ENCODE assay signal across 8 cellular contexts in the genomic region with DNA sequence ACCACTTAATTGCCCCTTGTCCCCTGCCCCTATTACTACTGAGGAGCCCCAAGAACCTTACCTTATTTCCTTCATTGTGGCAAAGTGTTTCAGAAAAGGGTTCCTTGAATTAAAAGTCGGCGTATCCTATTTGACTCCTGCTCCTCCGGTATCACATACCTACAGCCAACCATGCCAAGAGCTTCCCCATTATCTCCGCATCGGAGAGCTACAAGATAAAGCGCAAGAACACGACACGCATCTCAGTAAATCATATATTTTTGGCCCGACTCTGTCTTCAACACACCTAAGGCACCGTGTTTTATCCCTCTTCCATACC. TPM values are rescaled to one million over a fixed set of nuclear protein-coding genes. Genes with fewer than 3 reads are reported as not detected.
DNase-seq lines count a peak whose midpoint lies in the region; ATAC-seq and TF ChIP-seq lines count a peak whose summit lies in the region.

No MANE protein-coding gene starts in this region.

- peak overlapping the region; percentile 97 for H3K4me3 ChIP-seq in CD8-positive, alpha-beta memory T cell (ENCODE audit: low read length)
- peak overlapping the region; percentile 97 for H3K4me3 ChIP-seq in Karpas-422 (ENCODE audit: low read length)
- H3K4me3 ChIP-seq in liver (ENCODE audit: low read depth in 1 of 3, low read length in 3 of 3) = peak overlapping the region; percentile 68 to 99 (median 81)

- TF ChIP-seq RAD21 in liver (IDR thresholded peaks at IDR 0.05) = no peak

- H3K27me3 Mint-ChIP-seq in CD8-positive, alpha-beta memory T cell = no peaks in the 10 kb centered on the region
- no peaks in the 10 kb centered on the region for H3K27me3 Mint-ChIP-seq in HFFc6 (ENCODE audit: insufficient read depth)

- TF ChIP-seq CTCF in liver (IDR thresholded peaks at IDR 0.05; ENCODE audit: low read depth, low read length, missing input control) = no peak
- TF ChIP-seq CTCF in HFFc6 (IDR thresholded peaks at IDR 0.05) = no peak

- no peaks in the 10 kb centered on the region for H3K9me3 Mint-ChIP-seq in CD8-positive, alpha-beta memory T cell
- no peaks in the 10 kb centered on the region for H3K9me3 Mint-ChIP-seq in HFFc6

- H3K36me3 Mint-ChIP-seq in CD8-positive, alpha-beta memory T cell = peaks cover 6 to 25% (median 7%) of the 10 kb centered on the region in 3 donors
- H3K36me3 Mint-ChIP-seq in HFFc6 (ENCODE audit: low read depth) = peaks cover 19% of the 10 kb centered on the region; the same call in 1 of the 2 replicates

- H3K9ac ChIP-seq in Karpas-422 (ENCODE audit: low read length) (peak overlapping the region; percentile 82), liver (ENCODE audit: low read depth in 1 of 2, low read length in 2 of 2) (peak overlapping the region; percentile 95 to 99)

- no peaks in the 10 kb centered on the region for H3K27me3 ChIP-seq in CD8-positive, alpha-beta memory T cell (ENCODE audit: insufficient read depth, low read length, poor library complexity, severe bottlenecking)
- H3K27me3 ChIP-seq in Karpas-422 (ENCODE audit: low read length) (no peaks in the 10 kb centered on the region), liver (ENCODE audit: control insufficient read depth in 4 of 4, insufficient read depth in 4 of 4, low read length in 3 of 4) (no peaks in the 10 kb centered on the region)

- WGBS in liver = under 1% methylated on average over 10 of the region's 10 CpGs

- POLR2A ChIA-PET in CD8-positive, alpha-beta memory T cell (lab: Charles Lee) = interaction anchor here (0.6 to 1.5 kb wide), 7 partner anchors 9 to 471 kb away, joined by 3 to 8 read pairs (median 4); partner anchors contain the start of genes COPS4, COQ2 and LIN54

- DNase-seq in CD8-positive, alpha-beta memory T cell = no peak
- peak; percentile 72 for DNase-seq in Karpas-422
- no peak for DNase-seq in glomerular visceral epithelial cell (ENCODE audit: extremely low spot score)
- DNase-seq in HFFc6 = no peak

- H4K20me1 ChIP-seq in Karpas-422 (ENCODE audit: insufficient read depth, low read depth, low read length) = peaks cover 13% of the 10 kb centered on the region; the same call in 1 of the 2 replicates

- no peaks in the 10 kb centered on the region for H3K9me3 ChIP-seq in CD8-positive, alpha-beta memory T cell (ENCODE audit: low read length)
- H3K9me3 ChIP-seq in Karpas-422 (ENCODE audit: low read length) (no peaks in the 10 kb centered on the region), liver (ENCODE audit: control insufficient read depth in 4 of 4, low read length in 3 of 4) (no peaks in the 10 kb centered on the region)

- peaks cover 6% of the 10 kb centered on the region for H3K36me3 ChIP-seq in CD8-positive, alpha-beta memory T cell (ENCODE audit: insufficient read depth, low read length)
- H3K36me3 ChIP-seq in Karpas-422 (ENCODE audit: insufficient read depth, low read length) = peaks cover 28% of the 10 kb centered on the region
- peaks cover 0 to 3% (median under 1%) of the 10 kb centered on the region in 4 donors for H3K36me3 ChIP-seq in liver (ENCODE audit: control insufficient read depth in 4 of 4, insufficient read depth in 3 of 4, low read depth in 1 of 4, low read length in 3 of 4)

- peaks cover 69% of the 10 kb centered on the region for H3K79me2 ChIP-seq in Karpas-422 (ENCODE audit: low read length)

- no peak overlapping the region for H3K4me3 Mint-ChIP-seq in CD8-positive, alpha-beta memory T cell
- no peak overlapping the region for H3K4me3 Mint-ChIP-seq in HFFc6

- peak overlapping the region; percentile 98 for H3K27ac ChIP-seq in CD8-positive, alpha-beta memory T cell (ENCODE audit: low read depth, low read length)
- H3K27ac ChIP-seq in Karpas-422 (ENCODE audit: low read length) (peak overlapping the region; percentile 93), angular gyrus (ENCODE audit: low read depth, low read length) (peak overlapping the region; percentile 99), liver (ENCODE audit: low read depth in 1 of 2, low read length in 2 of 2) (peak overlapping the region; percentile 97 to 100)

- H3K9me2 ChIP-seq in Karpas-422 (replicated peaks; ENCODE audit: insufficient read depth, low read length) = no peaks in the 10 kb centered on the region

- peak overlapping the region; percentile 87 for H3K4me2 ChIP-seq in Karpas-422 (ENCODE audit: low read depth, low read length, poor library complexity, severe bottlenecking)

- peak; percentile 0 for ATAC-seq in GM21367 (IDR thresholded peaks at IDR 0.05; ENCODE audit: unreplicated experiment)
- no peak for ATAC-seq in HG03039 (IDR thresholded peaks at IDR 0.05; ENCODE audit: unreplicated experiment)

- no peak overlapping the region for H3K27ac Mint-ChIP-seq in CD8-positive, alpha-beta memory T cell
- H3K27ac Mint-ChIP-seq in HFFc6 = no peak overlapping the region

- peaks cover 12 to 26% (median 13%) of the 10 kb centered on the region in 3 donors for H3K4me1 Mint-ChIP-seq in CD8-positive, alpha-beta memory T cell
- peaks cover 22% of the 10 kb centered on the region for H3K4me1 Mint-ChIP-seq in HFFc6 (ENCODE audit: low read depth)

- H2AFZ ChIP-seq in Karpas-422 (ENCODE audit: low read length) = no peak overlapping the region

- H3K4me1 ChIP-seq in CD8-positive, alpha-beta memory T cell (ENCODE audit: insufficient read depth, low read length) = peaks cover 34% of the 10 kb centered on the region
- H3K4me1 ChIP-seq in Karpas-422 (ENCODE audit: low read length) (peaks cover 49% of the 10 kb centered on the region), liver (ENCODE audit: control insufficient read depth in 4 of 4, insufficient read depth in 4 of 4, low read length in 3 of 4) (peaks cover 3 to 29% (median 9%) of the 10 kb centered on the region in 4 donors)

- CTCF ChIA-PET in CD8-positive, alpha-beta memory T cell (lab: Charles Lee) = interaction anchor here (0.8 to 2.9 kb wide), 5 partner anchors 8 to 540 kb away, joined by 3 to 10 read pairs (median 3); partner anchors contain the start of gene LIN54

TF ChIP-seq in liver, 16 proteins besides CTCF, POLR2A, EP300 and RAD21:
- TF ChIP-seq ATF3 (IDR thresholded peaks at IDR 0.05) (no peak), NR2F2 (IDR thresholded peaks at IDR 0.05) (no peak), JUND (IDR thresholded peaks at IDR 0.05) (peak in 1 of 2 donors; percentile 20), ZBTB33 (IDR thresholded peaks at IDR 0.05) (no peak), FOXA1 (IDR thresholded peaks at IDR 0.05) (no peak), YY1 (IDR thresholded peaks at IDR 0.05) (no peak), HNF4G (IDR thresholded peaks at IDR 0.05) (no peak)
TF ChIP-seq in liver: peak in this region for 1.

RNA-seq across cellular contexts. Expression of gene THAP9, which starts 0.6 kb away (rescaled TPM):
- total RNA-seq in CD8-positive, alpha-beta memory T cell = 1 to 10 TPM; 1.6 to 2.3 TPM
- polyA plus RNA-seq in CD8-positive, alpha-beta memory T cell = 2.0 TPM
- total RNA-seq in Karpas-422 (2014; rRNA removed; shearing (Covaris generic); ENCODE audit: low replicate concordance) = 2.5 and 8.2 TPM in 2 replicates
- 1 to 10 TPM; 5.3 to 5.9 TPM for total RNA-seq in liver
- polyA plus RNA-seq in liver = 1 to 10 TPM; 1.1 to 1.6 TPM
- total RNA-seq in HFFc6 (2021; fragmentation: NEBNext Ultra II Directional; extraction: Animal tissue kit (Norgen Biotek cat#: 25700)) = 1 to 10 TPM in 5 of 6 experiments, under 1 TPM in 1; 0.87 to 2.2 (median 1.5) TPM

RNA-seq across cellular contexts. Expression of gene SEC31A, which starts 9.0 kb away (rescaled TPM):
- 100 to 1,000 TPM in 1 of 2 experiments, 10 to 100 TPM in 1; 87.3 to 100 TPM for total RNA-seq in CD8-positive, alpha-beta memory T cell
- 129 TPM for polyA plus RNA-seq in CD8-positive, alpha-beta memory T cell
- 48.1 and 70.2 TPM in 2 replicates for total RNA-seq in Karpas-422 (2014; rRNA removed; shearing (Covaris generic); ENCODE audit: low replicate concordance)
- 100 to 1,000 TPM in 1 of 2 donors, 10 to 100 TPM in 1; 79.9 to 204 TPM for total RNA-seq in liver
- 10 to 100 TPM; 87.9 to 89.9 TPM for polyA plus RNA-seq in liver
- 100 to 1,000 TPM; 304 to 395 (median 384) TPM for total RNA-seq in HFFc6 (2021; fragmentation: NEBNext Ultra II Directional; extraction: Animal tissue kit (Norgen Biotek cat#: 25700))
